1 cellular context compared by ENCODE assay signal in the genomic region with DNA sequence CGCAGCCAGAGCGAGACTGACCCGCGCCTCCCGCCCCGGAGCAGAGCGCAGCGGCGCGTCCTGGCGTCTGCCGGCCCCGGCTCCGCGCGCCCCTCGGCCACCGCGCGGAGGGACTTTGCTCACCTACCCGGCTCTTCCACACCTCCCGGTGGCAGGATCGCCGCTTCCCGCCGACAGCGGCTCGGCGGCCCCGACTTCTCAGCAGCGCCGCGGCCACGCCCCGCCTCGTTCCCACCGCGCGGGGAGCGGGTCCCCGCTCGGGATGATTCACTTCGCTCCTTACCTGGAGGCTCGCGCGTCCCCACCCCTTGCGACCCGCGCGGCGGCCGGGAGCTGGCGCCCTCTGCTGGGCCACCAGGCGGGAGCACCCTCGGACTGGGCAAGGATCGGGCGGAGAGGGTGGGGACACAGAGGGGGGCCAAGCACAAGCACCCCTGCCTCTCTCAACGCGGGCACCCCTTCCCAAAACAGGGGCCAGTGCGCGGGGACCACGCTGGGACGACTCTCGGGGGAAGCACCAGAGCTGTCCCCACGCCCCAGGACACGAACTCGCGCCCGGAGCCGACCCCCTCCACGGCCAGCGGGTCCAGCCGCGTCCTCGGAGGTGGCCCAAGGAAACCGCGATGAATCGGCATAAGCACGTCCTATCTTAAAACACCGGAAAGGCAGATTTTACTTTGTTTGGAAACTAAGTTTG.
TF ChIP-seq lines count a peak whose summit lies in the region.

No MANE protein-coding gene starts in this region.

TF ChIP-seq in HepG2, 621 proteins besides CTCF, POLR2A, EP300 and RAD21 (continued from another document and continues in another):
- TF ChIP-seq, protein P1, sequence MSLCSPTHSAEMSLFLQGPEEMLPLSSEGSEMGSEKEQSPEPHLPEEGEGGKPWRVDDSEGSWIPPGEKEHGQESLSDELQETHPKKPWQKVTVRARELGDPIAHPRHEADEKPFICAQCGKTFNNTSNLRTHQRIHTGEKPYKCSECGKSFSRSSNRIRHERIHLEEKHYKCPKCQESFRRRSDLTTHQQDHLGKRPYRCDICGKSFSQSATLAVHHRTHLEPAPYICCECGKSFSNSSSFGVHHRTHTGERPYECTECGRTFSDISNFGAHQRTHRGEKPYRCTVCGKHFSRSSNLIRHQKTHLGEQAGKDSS (CRISPR knock-in tag; IDR thresholded peaks at IDR 0.05; ENCODE audit: borderline replicate concordance, low read depth): peak; percentile 42
- TF ChIP-seq, protein P2, sequence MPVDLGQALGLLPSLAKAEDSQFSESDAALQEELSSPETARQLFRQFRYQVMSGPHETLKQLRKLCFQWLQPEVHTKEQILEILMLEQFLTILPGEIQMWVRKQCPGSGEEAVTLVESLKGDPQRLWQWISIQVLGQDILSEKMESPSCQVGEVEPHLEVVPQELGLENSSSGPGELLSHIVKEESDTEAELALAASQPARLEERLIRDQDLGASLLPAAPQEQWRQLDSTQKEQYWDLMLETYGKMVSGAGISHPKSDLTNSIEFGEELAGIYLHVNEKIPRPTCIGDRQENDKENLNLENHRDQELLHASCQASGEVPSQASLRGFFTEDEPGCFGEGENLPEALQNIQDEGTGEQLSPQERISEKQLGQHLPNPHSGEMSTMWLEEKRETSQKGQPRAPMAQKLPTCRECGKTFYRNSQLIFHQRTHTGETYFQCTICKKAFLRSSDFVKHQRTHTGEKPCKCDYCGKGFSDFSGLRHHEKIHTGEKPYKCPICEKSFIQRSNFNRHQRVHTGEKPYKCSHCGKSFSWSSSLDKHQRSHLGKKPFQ (CRISPR knock-in tag; IDR thresholded peaks at IDR 0.05; ENCODE audit: insufficient replicate concordance): peak; percentile 53
- TF ChIP-seq PHF20 (CRISPR knock-in tag; IDR thresholded peaks at IDR 0.05) (no peak), TAF1 (CRISPR knock-in tag; IDR thresholded peaks at IDR 0.05) (peak; percentile 10; the same call in 1 of the 2 replicates), ETV5 (CRISPR knock-in tag; IDR thresholded peaks at IDR 0.05; ENCODE audit: borderline replicate concordance) (peak; percentile 31; the same call in 1 of the 2 replicates), TEAD3 (CRISPR knock-in tag; optimal IDR thresholded peaks at IDR 0.05; ENCODE audit: borderline replicate concordance) (peak; percentile 29), ZNF782 (CRISPR knock-in tag; IDR thresholded peaks at IDR 0.05; ENCODE audit: borderline replicate concordance) (no peak; the same call in 1 of the 2 replicates), ZNF446 (CRISPR knock-in tag; IDR thresholded peaks at IDR 0.05) (no peak), SOX6 (IDR thresholded peaks at IDR 0.05) (no peak), SOX6 (CRISPR knock-in tag; IDR thresholded peaks at IDR 0.05) (peak; percentile 16), DNMT3B (CRISPR knock-in tag; conservative IDR thresholded peaks at IDR 0.05) (no peak), ZSCAN21 (CRISPR knock-in tag; IDR thresholded peaks at IDR 0.05; ENCODE audit: borderline replicate concordance) (peak; percentile 71), STAG1 (CRISPR knock-in tag; IDR thresholded peaks at IDR 0.05) (peak; percentile 75), CBFB (CRISPR knock-in tag; IDR thresholded peaks at IDR 0.05) (peak; percentile 67; the same call in 1 of the 2 replicates), POLR2G (IDR thresholded peaks at IDR 0.05; ENCODE audit: low read depth, low read length) (peak; percentile 67), RFX3 (CRISPR knock-in tag; IDR thresholded peaks at IDR 0.05) (no peak), ZNF841 (CRISPR knock-in tag; IDR thresholded peaks at IDR 0.05; ENCODE audit: borderline replicate concordance) (0 out of 2 replicates have a peak, but pooled peaks have one; percentile 60), NR2F6 (IDR thresholded peaks at IDR 0.05) (no peak), NR2F6 (CRISPR knock-in tag; IDR thresholded peaks at IDR 0.05) (peak; percentile 15; the same call in 1 of the 2 replicates), ZNF547 (CRISPR knock-in tag; IDR thresholded peaks at IDR 0.05) (peak; percentile 7), PITX1 (CRISPR knock-in tag; IDR thresholded peaks at IDR 0.05) (0 out of 2 replicates have a peak, but pooled peaks have one; percentile 37), CREB1 (IDR thresholded peaks at IDR 0.05) (no peak), CREB1 (CRISPR knock-in tag; IDR thresholded peaks at IDR 0.05) (no peak), SOX13 (IDR thresholded peaks at IDR 0.05) (no peak), SOX13 (CRISPR knock-in tag; conservative IDR thresholded peaks at IDR 0.05 in 1 of 2, IDR thresholded peaks at IDR 0.05 in 1 of 2) (peak in 1 of 2 experiments; percentile 45; a peak in 1 of 4 replicates), SKI (IDR thresholded peaks at IDR 0.05; ENCODE audit: partially characterized antibody) (no peak), HNF4A (CRISPR knock-in tag; IDR thresholded peaks at IDR 0.05) (peak; percentile 33; the same call in 1 of the 2 replicates), MXD4 (CRISPR knock-in tag; IDR thresholded peaks at IDR 0.05) (peak; percentile 71; the same call in 1 of the 2 replicates), ZNF501 (CRISPR knock-in tag; IDR thresholded peaks at IDR 0.05) (0 out of 2 replicates have a peak, but pooled peaks have one; percentile 39), HNRNPK (IDR thresholded peaks at IDR 0.05; ENCODE audit: low read depth, low read length, poor library complexity, severe bottlenecking) (peak; percentile 43), DMAP1 (CRISPR knock-in tag; IDR thresholded peaks at IDR 0.05) (peak; percentile 50), ZNF12 (CRISPR knock-in tag; IDR thresholded peaks at IDR 0.05) (0 out of 2 replicates have a peak, but pooled peaks have one; percentile 43), ZNF672 (CRISPR knock-in tag; IDR thresholded peaks at IDR 0.05) (peak; percentile 57; the same call in 1 of the 2 replicates), HMG20B (CRISPR knock-in tag; conservative IDR thresholded peaks at IDR 0.05) (0 out of 2 replicates have a peak, but pooled peaks have one; percentile 9), MXI1 (IDR thresholded peaks at IDR 0.05; ENCODE audit: borderline replicate concordance, low read depth, low read length) (0 out of 3 replicates have a peak, but pooled peaks have one; percentile 20)
- TF ChIP-seq, protein P3, sequence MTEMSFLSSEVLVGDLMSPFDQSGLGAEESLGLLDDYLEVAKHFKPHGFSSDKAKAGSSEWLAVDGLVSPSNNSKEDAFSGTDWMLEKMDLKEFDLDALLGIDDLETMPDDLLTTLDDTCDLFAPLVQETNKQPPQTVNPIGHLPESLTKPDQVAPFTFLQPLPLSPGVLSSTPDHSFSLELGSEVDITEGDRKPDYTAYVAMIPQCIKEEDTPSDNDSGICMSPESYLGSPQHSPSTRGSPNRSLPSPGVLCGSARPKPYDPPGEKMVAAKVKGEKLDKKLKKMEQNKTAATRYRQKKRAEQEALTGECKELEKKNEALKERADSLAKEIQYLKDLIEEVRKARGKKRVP (CRISPR knock-in tag; IDR thresholded peaks at IDR 0.05): peak in 1 of 2 experiments; percentile 45; a peak in 1 of 4 replicates
- TF ChIP-seq, protein P4, sequence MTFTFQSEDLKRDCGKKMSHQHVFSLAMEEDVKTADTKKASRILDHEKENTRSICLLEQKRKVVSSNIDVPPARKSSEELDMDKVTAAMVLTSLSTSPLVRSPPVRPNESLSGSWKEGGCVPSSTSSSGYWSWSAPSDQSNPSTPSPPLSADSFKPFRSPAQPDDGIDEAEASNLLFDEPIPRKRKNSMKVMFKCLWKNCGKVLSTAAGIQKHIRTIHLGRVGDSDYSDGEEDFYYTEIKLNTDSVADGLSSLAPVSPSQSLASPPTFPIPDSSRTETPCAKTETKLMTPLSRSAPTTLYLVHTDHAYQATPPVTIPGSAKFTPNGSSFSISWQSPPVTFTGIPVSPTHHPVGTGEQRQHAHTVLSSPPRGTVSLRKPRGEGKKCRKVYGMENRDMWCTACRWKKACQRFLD (CRISPR knock-in tag; IDR thresholded peaks at IDR 0.05; ENCODE audit: borderline replicate concordance): no peak
- TF ChIP-seq, protein P5, sequence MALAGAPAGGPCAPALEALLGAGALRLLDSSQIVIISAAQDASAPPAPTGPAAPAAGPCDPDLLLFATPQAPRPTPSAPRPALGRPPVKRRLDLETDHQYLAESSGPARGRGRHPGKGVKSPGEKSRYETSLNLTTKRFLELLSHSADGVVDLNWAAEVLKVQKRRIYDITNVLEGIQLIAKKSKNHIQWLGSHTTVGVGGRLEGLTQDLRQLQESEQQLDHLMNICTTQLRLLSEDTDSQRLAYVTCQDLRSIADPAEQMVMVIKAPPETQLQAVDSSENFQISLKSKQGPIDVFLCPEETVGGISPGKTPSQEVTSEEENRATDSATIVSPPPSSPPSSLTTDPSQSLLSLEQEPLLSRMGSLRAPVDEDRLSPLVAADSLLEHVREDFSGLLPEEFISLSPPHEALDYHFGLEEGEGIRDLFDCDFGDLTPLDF (CRISPR knock-in tag; IDR thresholded peaks at IDR 0.05): peak; percentile 43; the same call in 1 of the 2 replicates
- TF ChIP-seq, protein P6, sequence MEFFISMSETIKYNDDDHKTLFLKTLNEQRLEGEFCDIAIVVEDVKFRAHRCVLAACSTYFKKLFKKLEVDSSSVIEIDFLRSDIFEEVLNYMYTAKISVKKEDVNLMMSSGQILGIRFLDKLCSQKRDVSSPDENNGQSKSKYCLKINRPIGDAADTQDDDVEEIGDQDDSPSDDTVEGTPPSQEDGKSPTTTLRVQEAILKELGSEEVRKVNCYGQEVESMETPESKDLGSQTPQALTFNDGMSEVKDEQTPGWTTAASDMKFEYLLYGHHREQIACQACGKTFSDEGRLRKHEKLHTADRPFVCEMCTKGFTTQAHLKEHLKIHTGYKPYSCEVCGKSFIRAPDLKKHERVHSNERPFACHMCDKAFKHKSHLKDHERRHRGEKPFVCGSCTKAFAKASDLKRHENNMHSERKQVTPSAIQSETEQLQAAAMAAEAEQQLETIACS (CRISPR knock-in tag; IDR thresholded peaks at IDR 0.05): peak; percentile 88
- TF ChIP-seq, protein P7, sequence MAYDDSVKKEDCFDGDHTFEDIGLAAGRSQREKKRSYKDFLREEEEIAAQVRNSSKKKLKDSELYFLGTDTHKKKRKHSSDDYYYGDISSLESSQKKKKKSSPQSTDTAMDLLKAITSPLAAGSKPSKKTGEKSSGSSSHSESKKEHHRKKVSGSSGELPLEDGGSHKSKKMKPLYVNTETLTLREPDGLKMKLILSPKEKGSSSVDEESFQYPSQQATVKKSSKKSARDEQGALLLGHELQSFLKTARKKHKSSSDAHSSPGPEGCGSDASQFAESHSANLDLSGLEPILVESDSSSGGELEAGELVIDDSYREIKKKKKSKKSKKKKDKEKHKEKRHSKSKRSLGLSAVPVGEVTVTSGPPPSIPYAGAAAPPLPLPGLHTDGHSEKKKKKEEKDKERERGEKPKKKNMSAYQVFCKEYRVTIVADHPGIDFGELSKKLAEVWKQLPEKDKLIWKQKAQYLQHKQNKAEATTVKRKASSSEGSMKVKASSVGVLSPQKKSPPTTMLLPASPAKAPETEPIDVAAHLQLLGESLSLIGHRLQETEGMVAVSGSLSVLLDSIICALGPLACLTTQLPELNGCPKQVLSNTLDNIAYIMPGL (CRISPR knock-in tag; IDR thresholded peaks at IDR 0.05; ENCODE audit: borderline replicate concordance in 1 of 2, low read depth in 1 of 2): peak; percentile 94 to 98
- TF ChIP-seq, protein P8, sequence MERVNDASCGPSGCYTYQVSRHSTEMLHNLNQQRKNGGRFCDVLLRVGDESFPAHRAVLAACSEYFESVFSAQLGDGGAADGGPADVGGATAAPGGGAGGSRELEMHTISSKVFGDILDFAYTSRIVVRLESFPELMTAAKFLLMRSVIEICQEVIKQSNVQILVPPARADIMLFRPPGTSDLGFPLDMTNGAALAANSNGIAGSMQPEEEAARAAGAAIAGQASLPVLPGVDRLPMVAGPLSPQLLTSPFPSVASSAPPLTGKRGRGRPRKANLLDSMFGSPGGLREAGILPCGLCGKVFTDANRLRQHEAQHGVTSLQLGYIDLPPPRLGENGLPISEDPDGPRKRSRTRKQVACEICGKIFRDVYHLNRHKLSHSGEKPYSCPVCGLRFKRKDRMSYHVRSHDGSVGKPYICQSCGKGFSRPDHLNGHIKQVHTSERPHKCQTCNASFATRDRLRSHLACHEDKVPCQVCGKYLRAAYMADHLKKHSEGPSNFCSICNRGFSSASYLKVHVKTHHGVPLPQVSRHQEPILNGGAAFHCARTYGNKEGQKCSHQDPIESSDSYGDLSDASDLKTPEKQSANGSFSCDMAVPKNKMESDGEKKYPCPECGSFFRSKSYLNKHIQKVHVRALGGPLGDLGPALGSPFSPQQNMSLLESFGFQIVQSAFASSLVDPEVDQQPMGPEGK (CRISPR knock-in tag; IDR thresholded peaks at IDR 0.05): peak; percentile 94
- TF ChIP-seq, protein P9, sequence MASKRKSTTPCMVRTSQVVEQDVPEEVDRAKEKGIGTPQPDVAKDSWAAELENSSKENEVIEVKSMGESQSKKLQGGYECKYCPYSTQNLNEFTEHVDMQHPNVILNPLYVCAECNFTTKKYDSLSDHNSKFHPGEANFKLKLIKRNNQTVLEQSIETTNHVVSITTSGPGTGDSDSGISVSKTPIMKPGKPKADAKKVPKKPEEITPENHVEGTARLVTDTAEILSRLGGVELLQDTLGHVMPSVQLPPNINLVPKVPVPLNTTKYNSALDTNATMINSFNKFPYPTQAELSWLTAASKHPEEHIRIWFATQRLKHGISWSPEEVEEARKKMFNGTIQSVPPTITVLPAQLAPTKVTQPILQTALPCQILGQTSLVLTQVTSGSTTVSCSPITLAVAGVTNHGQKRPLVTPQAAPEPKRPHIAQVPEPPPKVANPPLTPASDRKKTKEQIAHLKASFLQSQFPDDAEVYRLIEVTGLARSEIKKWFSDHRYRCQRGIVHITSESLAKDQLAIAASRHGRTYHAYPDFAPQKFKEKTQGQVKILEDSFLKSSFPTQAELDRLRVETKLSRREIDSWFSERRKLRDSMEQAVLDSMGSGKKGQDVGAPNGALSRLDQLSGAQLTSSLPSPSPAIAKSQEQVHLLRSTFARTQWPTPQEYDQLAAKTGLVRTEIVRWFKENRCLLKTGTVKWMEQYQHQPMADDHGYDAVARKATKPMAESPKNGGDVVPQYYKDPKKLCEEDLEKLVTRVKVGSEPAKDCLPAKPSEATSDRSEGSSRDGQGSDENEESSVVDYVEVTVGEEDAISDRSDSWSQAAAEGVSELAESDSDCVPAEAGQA (IDR thresholded peaks at IDR 0.05; ENCODE audit: low read depth): 0 out of 2 replicates have a peak, but pooled peaks have one; percentile 6
- TF ChIP-seq, protein P9 (CRISPR knock-in tag; IDR thresholded peaks at IDR 0.05; ENCODE audit: borderline replicate concordance): no peak
- TF ChIP-seq, protein P10, sequence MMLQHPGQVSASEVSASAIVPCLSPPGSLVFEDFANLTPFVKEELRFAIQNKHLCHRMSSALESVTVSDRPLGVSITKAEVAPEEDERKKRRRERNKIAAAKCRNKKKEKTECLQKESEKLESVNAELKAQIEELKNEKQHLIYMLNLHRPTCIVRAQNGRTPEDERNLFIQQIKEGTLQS (CRISPR knock-in tag; IDR thresholded peaks at IDR 0.05): peak; percentile 48
